In the genomic region with DNA sequence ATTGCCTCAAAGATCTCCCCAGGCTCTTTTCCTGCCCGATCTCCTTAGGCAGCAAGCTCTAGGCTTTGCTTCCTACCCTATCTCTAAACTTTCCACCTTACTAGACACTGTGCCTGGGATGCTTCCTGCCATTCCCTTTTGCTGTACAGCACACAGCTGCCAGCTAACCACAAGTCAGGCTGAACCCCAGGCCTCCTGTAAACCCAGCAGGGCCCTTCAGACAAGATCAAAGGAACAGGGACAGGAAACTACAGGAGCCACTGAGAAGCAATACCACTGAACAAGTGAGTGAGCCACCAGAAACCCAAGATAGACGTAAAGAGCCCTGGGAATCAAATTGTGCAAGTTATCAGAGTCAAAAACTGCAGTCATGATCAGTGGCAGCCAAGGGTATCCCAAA, we compare ENCODE assay signal across 30 cellular contexts.
"Had no signal": no experiment of that assay in that cellular context is flagged by ENCODE, and none has a peak within 500 bp of the region (broad histone marks: within the 10 kb centered on the region; RNA-seq: fewer than 3 reads in every experiment).

No MANE protein-coding gene starts in this region.

- ATAC-seq: esophagus mucosa; foreskin keratinocyte; heart left ventricle; left lung; lower lobe of right lung; naive thymus-derived CD8-positive, alpha-beta T cell; sciatic nerve; stimulated activated naive CD8-positive, alpha-beta T cell treated with anti-CD3 and anti-CD28 coated beads, Interleukin-15, Interleukin-2, amounts not matched to agents 100 U/mL and 50 U/mL, for 24 hours had no signal

- H3K36me3 Mint-ChIP-seq: activated naive CD8-positive, alpha-beta T cell treated with anti-CD3 and anti-CD28 coated beads, Interleukin-2, amount 10 ng/mL, durations not matched to agents 7 days and 5 days; naive thymus-derived CD8-positive, alpha-beta T cell had no signal

- H3K9me3 Mint-ChIP-seq: activated naive CD4-positive, alpha-beta T cell treated with anti-CD3 and anti-CD28 coated beads for 36 hours; activated naive CD8-positive, alpha-beta T cell treated with anti-CD3 and anti-CD28 coated beads, Interleukin-2, amount 10 ng/mL, durations not matched to agents 7 days and 5 days; endodermal cell; naive thymus-derived CD8-positive, alpha-beta T cell had no signal

- FAIRE-seq: TTC549 had no signal

- H3K27ac Mint-ChIP-seq: activated naive CD4-positive, alpha-beta T cell treated with anti-CD3 and anti-CD28 coated beads for 36 hours; activated naive CD8-positive, alpha-beta T cell treated with anti-CD3 and anti-CD28 coated beads, Interleukin-2, amount 10 ng/mL, durations not matched to agents 7 days and 5 days; endodermal cell; progenitor cell of endocrine pancreas had no signal

- H3K27ac ChIP-seq: ascending aorta, brain microvascular endothelial cell, foreskin keratinocyte, heart left ventricle, left lung, lower lobe of right lung, skin epidermis, testis, transverse colon, VCaP had no signal

- H3K4me3 Mint-ChIP-seq: activated naive CD4-positive, alpha-beta T cell treated with anti-CD3 and anti-CD28 coated beads for 36 hours; activated naive CD8-positive, alpha-beta T cell treated with anti-CD3 and anti-CD28 coated beads, Interleukin-2, amount 10 ng/mL, durations not matched to agents 7 days and 5 days; endodermal cell had no signal

- H3K4me1 ChIP-seq: ascending aorta, left lung, lower lobe of right lung, testis had no signal

- DNase-seq: activated CD4-positive, alpha-beta T cell treated with anti-CD3 and anti-CD28 coated beads for 4 hours; activated CD4-positive, alpha-beta T cell treated with anti-CD3 and anti-CD28 coated beads, Interleukin-2, amount 50 U/mL, for 4 hours; activated CD8-positive, alpha-beta memory T cell treated with anti-CD3 and anti-CD28 coated beads for 24 hours; activated effector memory CD4-positive, alpha-beta T cell treated with anti-CD3 and anti-CD28 coated beads, Interleukin-2, amount 50 U/mL, for 16 hours; activated naive CD4-positive, alpha-beta T cell treated with anti-CD3 and anti-CD28 coated beads for 36 hours; activated naive CD8-positive, alpha-beta T cell treated with anti-CD3 and anti-CD28 coated beads, Interleukin-2, amount 10 ng/mL, durations not matched to agents 7 days and 5 days; brain microvascular endothelial cell; endodermal cell; foreskin keratinocyte; heart left ventricle; hypothalamus; kidney glomerular epithelial cell; left lung; lower lobe of right lung; mesenchymal stem cell; naive thymus-derived CD8-positive, alpha-beta T cell; stimulated activated CD4-positive, alpha-beta T cell treated with anti-CD3 and anti-CD28 coated beads, Interleukin-12 subunit alpha, Interleukin-12 subunit beta, amount 100 ng/mL, for 4 hours; stimulated activated CD4-positive, alpha-beta T cell treated with anti-CD3 and anti-CD28 coated beads, Interleukin-4, amount 100 ng/mL, for 1 hour; stimulated activated naive CD8-positive, alpha-beta T cell treated with anti-CD3 and anti-CD28 coated beads, Interleukin-15, Interleukin-2, amounts not matched to agents 100 U/mL and 50 U/mL, for 24 hours; T-helper 1 cell; T-helper 9 cell; testis; transverse colon had no signal

- H3K9me3 ChIP-seq: ascending aorta, heart left ventricle, left lung, lower lobe of right lung, testis, transverse colon had no signal

- H3K27me3 Mint-ChIP-seq: progenitor cell of endocrine pancreas had no signal

- H3K27me3 ChIP-seq: ascending aorta, brain microvascular endothelial cell, heart left ventricle, left lung, testis, transverse colon had no signal

- H3K36me3 ChIP-seq: ascending aorta, brain microvascular endothelial cell, heart left ventricle, left lung, lower lobe of right lung, transverse colon had no signal

- H3K4me3 ChIP-seq: ascending aorta, heart left ventricle, left lung, lower lobe of right lung, skin epidermis, testis, transverse colon had no signal
